8 cellular contexts compared by ENCODE assay signal in genomic region chr17:7308625-7309433, GRCh38. TPM values are rescaled to one million over a fixed set of nuclear protein-coding genes. Genes with fewer than 3 reads are reported as not detected.
DNase-seq lines count a peak whose midpoint lies in the region; ATAC-seq and TF ChIP-seq lines count a peak whose summit lies in the region.

No MANE protein-coding gene starts in this region.

- peaks cover 43% of the 10 kb centered on the region for H3K4me1 Mint-ChIP-seq in chondrocyte (ENCODE audit: low read depth)

- no peak for ATAC-seq in HG03442 (IDR thresholded peaks at IDR 0.05; ENCODE audit: unreplicated experiment)

- H3F3A ChIP-seq in GM23248 (ENCODE audit: insufficient read depth): peaks cover 58% of the 10 kb centered on the region

- H3K4me3 ChIP-seq in AG09309 (ENCODE audit: control insufficient read depth, low read depth, low read length) (peak overlapping the region; percentile 68), GM23248 (peak overlapping the region; percentile 91)

- peak overlapping the region; percentile 85 for H3K4me3 Mint-ChIP-seq in chondrocyte (ENCODE audit: unreplicated experiment)

- peaks cover 64% of the 10 kb centered on the region for H3K79me2 ChIP-seq in GM23248 (ENCODE audit: insufficient read depth)

- H3K4me1 ChIP-seq in GM23248 (ENCODE audit: insufficient read depth): peaks cover 38% of the 10 kb centered on the region

- H3K36me3 Mint-ChIP-seq in chondrocyte (ENCODE audit: low read depth): peaks cover 35% of the 10 kb centered on the region

- peak overlapping the region; percentile 98 for H3K9ac ChIP-seq in GM23248

- H3K9me2 ChIP-seq in GM23248 (ENCODE audit: insufficient read depth): no peaks in the 10 kb centered on the region

- no peaks in the 10 kb centered on the region for H3K27me3 ChIP-seq in GM23248 (replicated peaks; ENCODE audit: insufficient read depth)

- H3K9me3 Mint-ChIP-seq in chondrocyte (ENCODE audit: low read depth): no peaks in the 10 kb centered on the region

- TF ChIP-seq CTCF in AG09309 (IDR thresholded peaks at IDR 0.05; ENCODE audit: control insufficient read depth, insufficient read depth, low read depth, low read length, missing control alignments) (no peak), chondrocyte (IDR thresholded peaks at IDR 0.05) (no peak)

- H3K27ac Mint-ChIP-seq in chondrocyte (ENCODE audit: unreplicated experiment): peak overlapping the region; percentile 92

- H3K27me3 Mint-ChIP-seq in chondrocyte (ENCODE audit: low read depth): no peaks in the 10 kb centered on the region

- no peaks in the 10 kb centered on the region for H3K9me3 ChIP-seq in GM23248 (ENCODE audit: low read depth)

- H3K27ac ChIP-seq in GM23248: peak overlapping the region; percentile 96

- DNase-seq in AG09309 (ENCODE audit: low read depth): no peak
- peak; percentile 94 for DNase-seq in GM23248
- DNase-seq in NCI-H345 (lab: John Stamatoyannopoulos, UW): peak; percentile 66
- DNase-seq in activated CD4-positive, alpha-beta T cell treated with anti-CD3 and anti-CD28 coated beads for 24 hours (ENCODE audit: low read depth in 2 of 2): peak; percentile 66 to 75
- no peak for DNase-seq in chondrocyte (ENCODE audit: low spot score)
- peak; percentile 85 for DNase-seq in kidney tubule cell (ENCODE audit: low spot score)
- DNase-seq in stimulated activated CD4-positive, alpha-beta T cell treated with anti-CD3 and anti-CD28 coated beads, Interleukin-1b, Interleukin-23, amount 100 ng/mL, for 24 hours (ENCODE audit: low read depth in 4 of 4, low spot score in 1 of 4): peak in 3 of 4 experiments; percentile 53 to 79 (median 75)

- peaks cover 22% of the 10 kb centered on the region for H4K20me1 ChIP-seq in GM23248 (ENCODE audit: insufficient read depth)

- in situ Hi-C loops in GM23248 (cut with MboI): no loop called here

- no peak overlapping the region for H2AFZ ChIP-seq in GM23248

- 1% methylated on average over 13 to 14 of the region's 14 CpGs for WGBS in GM23248 (ENCODE audit: low coverage in 1 of 2, low lambda C conversion rate in 2 of 2, missing lambda C conversion rate in 2 of 2), 2 experiments

- H3K4me2 ChIP-seq in GM23248 (ENCODE audit: unreplicated experiment): peak overlapping the region; percentile 98

- peaks cover 42% of the 10 kb centered on the region for H3K36me3 ChIP-seq in GM23248 (ENCODE audit: low read depth)

RNA-seq across cellular contexts. Expression of gene EIF5A, which starts 1.4 kb away (rescaled TPM):
- total RNA-seq in GM23248 (2014; rRNA removed; shearing (Covaris generic)): 869 and 956 TPM in 2 replicates
- 998 and 1,047 TPM in 2 replicates for polyA plus RNA-seq in GM23248 (2016; fragmentation: Nextera tagmentation; extraction: Ambion mirVana)
- 364 to 494 TPM (median 376 TPM) in 3 replicates for total RNA-seq in chondrocyte

RNA-seq across cellular contexts. Expression of gene GPS2, which starts 6.3 kb away (rescaled TPM):
- 50.1 and 81.3 TPM in 2 replicates for total RNA-seq in GM23248 (2014; rRNA removed; shearing (Covaris generic))
- 53.8 and 59.4 TPM in 2 replicates for polyA plus RNA-seq in GM23248 (2016; fragmentation: Nextera tagmentation; extraction: Ambion mirVana)
- 43.9 to 64.9 TPM (median 55.3 TPM) in 3 replicates for total RNA-seq in chondrocyte

RNA-seq across cellular contexts. Expression of gene YBX2, which starts 14.4 kb away (rescaled TPM):
- total RNA-seq in GM23248 (2014; rRNA removed; shearing (Covaris generic)): 0.22 TPM in 1 of 2 replicates, not detected in the other
- not detected in 2 replicates for polyA plus RNA-seq in GM23248 (2016; fragmentation: Nextera tagmentation; extraction: Ambion mirVana)
- total RNA-seq in chondrocyte: 0.56 to 0.57 TPM in 2 of 3 replicates, not detected in the other

RNA-seq across cellular contexts. Expression of gene NEURL4, which starts 20.3 kb away (rescaled TPM):
- total RNA-seq in GM23248 (2014; rRNA removed; shearing (Covaris generic)): 12.8 and 20.1 TPM in 2 replicates
- polyA plus RNA-seq in GM23248 (2016; fragmentation: Nextera tagmentation; extraction: Ambion mirVana): 2.0 and 2.1 TPM in 2 replicates
- total RNA-seq in chondrocyte: 28.0 to 43.3 TPM (median 32.4 TPM) in 3 replicates

RNA-seq across cellular contexts. Expression of gene SLC2A4, which starts 27.3 kb away (rescaled TPM):
- not detected in 2 replicates for total RNA-seq in GM23248 (2014; rRNA removed; shearing (Covaris generic))
- 0.08 TPM in 1 of 2 replicates, not detected in the other for polyA plus RNA-seq in GM23248 (2016; fragmentation: Nextera tagmentation; extraction: Ambion mirVana)
- 0.15 to 0.38 TPM (median 0.30 TPM) in 3 replicates for total RNA-seq in chondrocyte

Comparison
In these comparisons a context has a peak if more than half of its experiments do, and no peak if none do; other contexts are left out.
1. DNase-seq: peak in GM23248 (single experiment), NCI-H345 (single experiment), activated CD4-positive, alpha-beta T cell treated with anti-CD3 and anti-CD28 coated beads for 24 hours (2 of 2), kidney tubule cell (single experiment) and stimulated activated CD4-positive, alpha-beta T cell treated with anti-CD3 and anti-CD28 coated beads, Interleukin-1b, Interleukin-23, amount 100 ng/mL, for 24 hours (3 of 4); none in AG09309 (single experiment) and chondrocyte (single experiment).